8 cellular contexts compared by ENCODE assay signal in the genomic region with DNA sequence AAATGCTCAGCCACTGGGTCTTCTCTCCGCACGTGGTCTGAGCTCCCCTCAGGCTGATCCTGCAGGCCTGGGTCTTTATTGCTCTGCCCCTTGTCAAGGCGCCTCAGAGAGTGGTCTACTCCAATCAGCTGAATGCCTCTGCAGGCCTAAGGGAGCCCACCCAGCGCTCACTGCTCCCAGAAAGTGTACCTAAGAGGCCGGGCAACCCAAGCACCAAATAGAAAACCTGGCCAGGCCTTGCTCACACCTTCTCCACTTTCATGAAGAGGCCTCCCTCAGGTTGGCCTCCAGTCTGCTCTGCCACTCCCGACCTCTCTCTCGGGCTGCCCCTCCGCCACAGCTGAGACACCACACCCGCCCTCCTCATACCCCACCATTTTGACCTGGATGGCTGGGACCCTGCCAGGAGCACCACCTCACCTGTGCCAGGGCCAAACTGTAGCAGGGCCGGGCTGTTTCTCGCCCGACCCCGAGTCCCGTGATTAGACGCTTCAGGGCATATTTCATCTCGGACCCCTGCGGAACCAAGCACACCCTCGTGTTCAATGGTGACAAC.
DNase-seq lines count a peak whose midpoint lies in the region; ATAC-seq and TF ChIP-seq lines count a peak whose summit lies in the region.

No MANE protein-coding gene starts in this region.

- H3K27ac ChIP-seq in muscle layer of duodenum (ENCODE audit: low read length) = peak overlapping the region; percentile 39

- H3K36me3 ChIP-seq in muscle layer of duodenum (ENCODE audit: control insufficient read depth in 1 of 2, insufficient read depth in 2 of 2, low read length in 2 of 2) = peaks cover 27 to 32% of the 10 kb centered on the region in 2 donors

- H3K4me3 ChIP-seq in AG10803 (ENCODE audit: low read length) (peak overlapping the region; percentile 99), choroid plexus epithelial cell (ENCODE audit: low read depth, low read length) (peak overlapping the region; percentile 95), muscle layer of duodenum (ENCODE audit: low read depth in 1 of 2, low read length in 2 of 2) (peak overlapping the region; percentile 87 to 97)

- H3K4me1 ChIP-seq in muscle layer of duodenum (ENCODE audit: control insufficient read depth in 1 of 2, insufficient read depth in 2 of 2, low read length in 2 of 2) = peaks cover 14 to 22% of the 10 kb centered on the region in 2 donors

- DNase-seq in AG10803 (ENCODE audit: low read depth) (no peak), choroid plexus epithelial cell (ENCODE audit: low read depth) (no peak), HK-2 (ENCODE audit: unreplicated experiment) (no peak), NCI-H2171 (lab: John Stamatoyannopoulos, UW) (no peak), superior temporal gyrus (ENCODE audit: extremely low spot score) (no peak)
- DNase-seq in stimulated activated naive CD4-positive, alpha-beta T cell treated with Interleukin-2 at 50 U/mL for 16 hours (lab: John Stamatoyannopoulos, UW) = no peak

- H3K27me3 ChIP-seq in muscle layer of duodenum (ENCODE audit: low read depth, low read length) = no peaks in the 10 kb centered on the region

- no peaks in the 10 kb centered on the region for H3K9me3 ChIP-seq in muscle layer of duodenum (ENCODE audit: control insufficient read depth in 1 of 2, low read length in 2 of 2)

- no peak for TF ChIP-seq CTCF in AG10803 (conservative IDR thresholded peaks at IDR 0.05; ENCODE audit: low read length)
- no peak for TF ChIP-seq CTCF in choroid plexus epithelial cell (conservative IDR thresholded peaks at IDR 0.05; ENCODE audit: low read depth, low read length)

- peak; percentile 4 for ATAC-seq in HG03460 (IDR thresholded peaks at IDR 0.05; ENCODE audit: unreplicated experiment)
